In genomic region chr5:81018608-81019007, GRCh38 we compare ENCODE assay signal across 1 cellular context. TPM values are rescaled to one million over a fixed set of nuclear protein-coding genes. Genes with fewer than 3 reads are reported as not detected.
"Had no signal": no experiment of that assay in that cellular context is flagged by ENCODE, and none has a peak within 500 bp of the region (broad histone marks: within the 10 kb centered on the region; RNA-seq: fewer than 3 reads in every experiment).

No MANE protein-coding gene starts in this region.

RNA-seq across cellular contexts. Expression of gene RASGRF2, which starts 58.4 kb away (rescaled TPM):
- total RNA-seq: myocyte had no signal
